In the genomic region with DNA sequence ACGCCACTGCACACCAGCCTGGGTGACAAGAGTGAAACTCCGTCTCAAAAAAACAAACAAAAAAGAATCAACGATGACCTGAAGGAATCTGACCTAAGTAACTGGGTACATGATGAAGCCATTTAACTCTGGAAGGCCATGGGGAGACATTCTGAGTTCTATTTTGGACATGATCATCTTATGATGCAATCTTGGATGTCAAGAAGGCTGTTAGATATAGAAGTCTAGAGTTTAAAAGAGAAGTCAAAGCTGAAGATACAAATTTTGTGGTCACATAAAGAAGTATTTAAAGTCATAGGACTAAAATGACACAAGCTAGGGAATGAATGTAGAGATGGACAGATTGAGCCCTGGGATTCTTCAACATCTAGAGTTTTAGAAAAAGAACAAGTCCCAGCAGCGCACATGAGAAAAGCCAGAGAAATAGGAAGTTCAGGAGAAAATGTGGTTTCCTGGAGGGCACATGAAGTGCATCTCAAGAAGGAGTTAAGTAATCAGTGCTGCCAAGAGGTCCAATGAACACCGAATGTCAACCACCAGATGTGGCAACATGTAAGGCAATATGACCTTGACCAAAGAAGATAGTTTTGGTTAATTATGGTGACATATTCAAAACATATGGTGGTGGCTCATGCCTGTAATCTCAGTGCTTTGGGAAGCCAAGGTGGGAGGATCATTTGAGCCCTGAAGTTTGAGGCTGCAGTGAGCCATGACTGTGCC, we compare ENCODE assay signal across 20 cellular contexts. TPM values are rescaled to one million over a fixed set of nuclear protein-coding genes. Genes with fewer than 3 reads are reported as not detected.
DNase-seq lines count a peak whose midpoint lies in the region; ATAC-seq and TF ChIP-seq lines count a peak whose summit lies in the region.
"Had no signal": no experiment of that assay in that cellular context is flagged by ENCODE, and none has a peak within 500 bp of the region (broad histone marks: within the 10 kb centered on the region; RNA-seq: fewer than 3 reads in every experiment).

No MANE protein-coding gene starts in this region.

- peaks cover 0 to 44% (median under 1%) of the 10 kb centered on the region in 3 experiments for H3K36me3 ChIP-seq in naive thymus-derived CD4-positive, alpha-beta T cell (ENCODE audit: control insufficient read depth in 2 of 3, insufficient read depth in 3 of 3, low read length in 3 of 3)
- H3K36me3 ChIP-seq: pancreas had no signal

- H3K36me3 Mint-ChIP-seq in activated CD4-positive, alpha-beta T cell treated with anti-CD3 and anti-CD28 coated beads for 36 hours (ENCODE audit: low read depth) = peaks cover 28% of the 10 kb centered on the region
- H3K36me3 Mint-ChIP-seq in activated T-helper 17 cell treated with anti-CD3 and anti-CD28 coated beads, Interleukin-2, amount 50 U/mL, for 72 hours (ENCODE audit: low read depth) = peaks cover 73% of the 10 kb centered on the region
- H3K36me3 Mint-ChIP-seq in naive thymus-derived CD4-positive, alpha-beta T cell = peaks cover 5 to 23% (median 18%) of the 10 kb centered on the region in 5 donors

- peaks cover 31% of the 10 kb centered on the region for H3K4me1 Mint-ChIP-seq in activated CD4-positive, alpha-beta T cell treated with anti-CD3 and anti-CD28 coated beads for 36 hours
- H3K4me1 Mint-ChIP-seq in activated T-helper 17 cell treated with anti-CD3 and anti-CD28 coated beads, Interleukin-2, amount 50 U/mL, for 72 hours = peaks cover 24% of the 10 kb centered on the region
- H3K4me1 Mint-ChIP-seq in naive thymus-derived CD4-positive, alpha-beta T cell = peaks cover 13 to 47% (median 33%) of the 10 kb centered on the region in 7 donors

- no peak for ATAC-seq in activated CD4-positive, alpha-beta T cell treated with anti-CD3 and anti-CD28 coated beads for 36 hours
- ATAC-seq in activated T-helper 17 cell treated with anti-CD3 and anti-CD28 coated beads, Interleukin-2, amount 50 U/mL, for 72 hours (replicated peaks) = no peak
- peak; percentile 34 for ATAC-seq in naive thymus-derived CD4-positive, alpha-beta T cell
- no peak for ATAC-seq in GM19397 (IDR thresholded peaks at IDR 0.05; ENCODE audit: unreplicated experiment)

- no peaks in the 10 kb centered on the region for H3K27me3 ChIP-seq in naive thymus-derived CD4-positive, alpha-beta T cell (ENCODE audit: control insufficient read depth in 2 of 2, insufficient read depth in 2 of 2, low read length in 2 of 2)
- H3K27me3 ChIP-seq: dorsolateral prefrontal cortex, pancreas, tibial artery had no signal

- no peak for TF ChIP-seq POLR2A in NB4 (IDR thresholded peaks at IDR 0.05; ENCODE audit: extremely low read depth, insufficient read length)

- peak overlapping the region; percentile 56 for H3K27ac Mint-ChIP-seq in activated CD4-positive, alpha-beta T cell treated with anti-CD3 and anti-CD28 coated beads for 36 hours
- peak overlapping the region; percentile 58 for H3K27ac Mint-ChIP-seq in activated T-helper 17 cell treated with anti-CD3 and anti-CD28 coated beads, Interleukin-2, amount 50 U/mL, for 72 hours
- H3K27ac Mint-ChIP-seq in naive thymus-derived CD4-positive, alpha-beta T cell = peak overlapping the region in 7 of 9 donors; percentile 13 to 79 (median 45)

- CTCF ChIA-PET in activated CD4-positive, alpha-beta T cell treated with anti-CD3 and anti-CD28 coated beads for 36 hours (lab: Charles Lee) = no interaction called here
- CTCF ChIA-PET in naive thymus-derived CD4-positive, alpha-beta T cell (lab: Charles Lee) = interaction anchor here (0.7 to 1.3 kb wide), 2 partner anchors 11 to 108 kb away, joined by 3 read pairs; no protein-coding TSS in a partner anchor

- intact Hi-C loops in activated CD4-positive, alpha-beta T cell treated with anti-CD3 and anti-CD28 coated beads for 36 hours (cut with DNase I, micrococcal nuclease) = no loop called here
- intact Hi-C loops in naive thymus-derived CD4-positive, alpha-beta T cell (cut with micrococcal nuclease) = no loop called here

- no peak overlapping the region for H3K27ac ChIP-seq in naive thymus-derived CD4-positive, alpha-beta T cell (ENCODE audit: low read depth, low read length)
- H3K27ac ChIP-seq: 22Rv1, dorsolateral prefrontal cortex, KMS-11, PC-9, tibial artery, VCaP had no signal

- no peak overlapping the region for H3K4me3 Mint-ChIP-seq in activated CD4-positive, alpha-beta T cell treated with anti-CD3 and anti-CD28 coated beads for 36 hours
- H3K4me3 Mint-ChIP-seq in activated T-helper 17 cell treated with anti-CD3 and anti-CD28 coated beads, Interleukin-2, amount 50 U/mL, for 72 hours = no peak overlapping the region
- H3K4me3 Mint-ChIP-seq in naive thymus-derived CD4-positive, alpha-beta T cell = no peak overlapping the region

- no peaks in the 10 kb centered on the region for H3K4me1 ChIP-seq in naive thymus-derived CD4-positive, alpha-beta T cell (ENCODE audit: control insufficient read depth in 2 of 2, insufficient read depth in 2 of 2, low read length in 2 of 2)

- POLR2A ChIA-PET in activated CD4-positive, alpha-beta T cell treated with anti-CD3 and anti-CD28 coated beads for 36 hours (lab: Charles Lee) = no interaction called here
- POLR2A ChIA-PET in naive thymus-derived CD4-positive, alpha-beta T cell (lab: Charles Lee) = interaction anchor here (0.6 to 1.3 kb wide), 3 partner anchors 13 to 84 kb away, joined by 3 to 4 read pairs (median 3); no protein-coding TSS in a partner anchor

- no peaks in the 10 kb centered on the region for H3K9me3 Mint-ChIP-seq in activated CD4-positive, alpha-beta T cell treated with anti-CD3 and anti-CD28 coated beads for 36 hours (ENCODE audit: low read depth)
- H3K9me3 Mint-ChIP-seq in activated T-helper 17 cell treated with anti-CD3 and anti-CD28 coated beads, Interleukin-2, amount 50 U/mL, for 72 hours = no peaks in the 10 kb centered on the region
- no peaks in the 10 kb centered on the region for H3K9me3 Mint-ChIP-seq in naive thymus-derived CD4-positive, alpha-beta T cell

- DNase-seq in activated CD4-positive, alpha-beta T cell treated with anti-CD3 and anti-CD28 coated beads for 36 hours = no peak
- no peak for DNase-seq in activated CD4-positive, alpha-beta T cell treated with anti-CD3 and anti-CD28 coated beads, Interleukin-2, amount 50 U/mL, for 48 hours
- DNase-seq in NB4 (ENCODE audit: low read depth) = peak; percentile 92
- DNase-seq in naive thymus-derived CD4-positive, alpha-beta T cell = no peak
- DNase-seq in NAMALWA (ENCODE audit: low spot score) = no peak
- no peak for DNase-seq in stimulated activated CD4-positive, alpha-beta T cell treated with anti-CD3 and anti-CD28 coated beads, Interleukin-12 subunit alpha, Interleukin-12 subunit beta, amount 100 ng/mL, for 4 hours
- DNase-seq: activated naive CD4-positive, alpha-beta T cell treated with Interleukin-2 at 50 U/mL for 16 hours; dorsolateral prefrontal cortex; hypothalamus; NCI-H187; NCI-H446 treated with DMSO at 0.1 percent for 48 hours; pancreas; PC-9; SW 1271; tibial artery had no signal

- H3K4me3 ChIP-seq in NB4 (ENCODE audit: low read depth, low read length) = no peak overlapping the region
- no peak overlapping the region for H3K4me3 ChIP-seq in naive thymus-derived CD4-positive, alpha-beta T cell (ENCODE audit: low read length)
- H3K4me3 ChIP-seq: dorsolateral prefrontal cortex, pancreas, PC-9, tibial artery had no signal

- H3K27me3 Mint-ChIP-seq in activated CD4-positive, alpha-beta T cell treated with anti-CD3 and anti-CD28 coated beads for 36 hours = no peaks in the 10 kb centered on the region
- no peaks in the 10 kb centered on the region for H3K27me3 Mint-ChIP-seq in activated T-helper 17 cell treated with anti-CD3 and anti-CD28 coated beads, Interleukin-2, amount 50 U/mL, for 72 hours
- no peaks in the 10 kb centered on the region for H3K27me3 Mint-ChIP-seq in naive thymus-derived CD4-positive, alpha-beta T cell

- no peaks in the 10 kb centered on the region for H3K9me3 ChIP-seq in naive thymus-derived CD4-positive, alpha-beta T cell (ENCODE audit: control insufficient read depth in 2 of 3, low read length in 3 of 3)
- H3K9me3 ChIP-seq: pancreas, tibial artery had no signal

- no peak for TF ChIP-seq CTCF in NB4 (IDR thresholded peaks at IDR 0.05; ENCODE audit: low read depth, low read length)

RNA-seq across cellular contexts. Expression of gene ELK4, which starts 26.8 kb away (rescaled TPM):
- 10 to 100 TPM; 54.0 to 57.4 TPM for total RNA-seq in activated CD4-positive, alpha-beta T cell treated with anti-CD3 and anti-CD28 coated beads for 36 hours
- 10 to 100 TPM; 72.9 to 76.4 TPM for total RNA-seq in activated T-helper 17 cell treated with anti-CD3 and anti-CD28 coated beads, Interleukin-2, amount 50 U/mL, for 72 hours
- 100 to 1,000 TPM; 104 to 250 (median 156) TPM for total RNA-seq in naive thymus-derived CD4-positive, alpha-beta T cell
- 1 to 10 TPM; 4.0 to 7.3 TPM for polyA plus RNA-seq in naive thymus-derived CD4-positive, alpha-beta T cell
